ENCODE assay signal across 13 cellular contexts in genomic region chrX:149010026-149010898, GRCh38.
"Had no signal": no experiment of that assay in that cellular context is flagged by ENCODE, and none has a peak within 500 bp of the region (broad histone marks: within the 10 kb centered on the region; RNA-seq: fewer than 3 reads in every experiment).

No MANE protein-coding gene starts in this region.

- ATAC-seq: left lung; natural killer cell treated with Interleukin-12 subunit alpha and Interleukin-12 subunit beta and Interleukin-15 and Interleukin-18, amount 100 ng/mL, for 72 hours; psoas muscle; sciatic nerve; stimulated activated naive B cell treated with anti-CD40 and anti-IgM and Interleukin-4, amounts not matched to agents 10 μg/mL and 1 μg/mL and 100 μg/mL, for 72 hours had no signal

- H3K4me1 ChIP-seq: esophagus muscularis mucosa, left lung, psoas muscle, suprapubic skin had no signal

- H3K9me3 ChIP-seq: esophagus muscularis mucosa, left lung, psoas muscle, suprapubic skin had no signal

- H3K27ac ChIP-seq: esophagus muscularis mucosa, left lung, psoas muscle, suprapubic skin had no signal

- H3K4me3 ChIP-seq: esophagus muscularis mucosa, left lung, psoas muscle, suprapubic skin had no signal

- H3K36me3 ChIP-seq: esophagus muscularis mucosa, left lung, suprapubic skin had no signal

- DNase-seq: activated CD4-positive, alpha-beta memory T cell treated with anti-CD3 and anti-CD28 coated beads for 36 hours; activated CD4-positive, alpha-beta T cell treated with anti-CD3 and anti-CD28 coated beads for 1 hour; activated naive CD4-positive, alpha-beta T cell treated with Interleukin-2 at 50 U/mL for 16 hours; left lung; nucleus accumbens; psoas muscle; stimulated activated CD4-positive, alpha-beta T cell treated with anti-CD3 and anti-CD28 coated beads, Interleukin-2, amount 100 ng/mL, for 24 hours; stimulated activated naive B cell treated with anti-CD40 and anti-IgM and Interleukin-4, amounts not matched to agents 10 μg/mL and 1 μg/mL and 100 μg/mL, for 72 hours; T-helper 9 cell had no signal

- H3K27me3 ChIP-seq: esophagus muscularis mucosa, left lung, suprapubic skin had no signal
